ENCODE assay signal across 13 cellular contexts in the genomic region with DNA sequence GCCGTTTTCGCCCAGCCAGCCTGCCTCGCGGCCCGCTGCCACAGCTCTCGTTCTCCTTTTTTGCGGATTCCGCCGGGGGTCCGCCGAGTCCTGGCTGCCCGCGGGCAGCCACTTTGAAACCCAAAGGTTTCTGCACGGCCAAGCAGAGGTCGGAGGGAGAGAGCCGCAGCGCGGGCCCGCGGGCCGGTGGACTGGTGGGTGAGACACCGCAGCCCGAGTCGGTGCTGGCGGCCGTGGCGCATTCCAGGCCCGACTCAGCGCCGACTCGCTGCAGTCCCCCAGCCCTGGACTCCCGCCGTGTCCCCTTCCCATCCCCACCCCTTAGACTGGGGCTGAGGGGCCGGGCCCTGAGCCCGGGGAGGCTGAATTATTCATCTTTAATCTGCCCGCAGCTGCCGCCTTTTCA. TPM values are rescaled to one million over a fixed set of nuclear protein-coding genes. Genes with fewer than 3 reads are reported as not detected.
DNase-seq lines count a peak whose midpoint lies in the region; ATAC-seq and TF ChIP-seq lines count a peak whose summit lies in the region.
"Had no signal": no experiment of that assay in that cellular context is flagged by ENCODE, and none has a peak within 500 bp of the region (broad histone marks: within the 10 kb centered on the region; RNA-seq: fewer than 3 reads in every experiment).

No MANE protein-coding gene starts in this region.

- no peak for DNase-seq in heart left ventricle
- no peak for DNase-seq in right atrium auricular region (ENCODE audit: low spot score)
- DNase-seq in effector memory CD8-positive, alpha-beta T cell = no peak
- DNase-seq in mesendoderm = peak; percentile 35
- DNase-seq in suprapubic skin (ENCODE audit: low spot score in 2 of 2) = no peak
- no peak for DNase-seq in HuH-7 (ENCODE audit: low spot score)
- no peak for DNase-seq in activated CD4-positive, alpha-beta T cell treated with anti-CD3 and anti-CD28 coated beads, Interleukin-2, amount 50 U/mL, for 48 hours
- DNase-seq: activated T-cell treated with anti-CD3 and anti-CD28 coated beads, Interleukin-2, amount 50 U/mL, for 4 hours; anterior cingulate cortex; NCI-H2171 had no signal

- H3K36me3 ChIP-seq in heart left ventricle (no peaks in the 10 kb centered on the region), right atrium auricular region (no peaks in the 10 kb centered on the region), mesendoderm (ENCODE audit: control insufficient read depth, insufficient read depth, low read length) (no peaks in the 10 kb centered on the region), suprapubic skin (no peaks in the 10 kb centered on the region)
- H3K36me3 ChIP-seq: upper lobe of left lung had no signal

- H3K9ac ChIP-seq in mesendoderm (ENCODE audit: low read length) = no peak overlapping the region

- TF ChIP-seq POLR2A in heart left ventricle (IDR thresholded peaks at IDR 0.05) = no peak
- TF ChIP-seq POLR2A in suprapubic skin (IDR thresholded peaks at IDR 0.05) = no peak

- peaks cover 0 to 57% (median 36%) of the 10 kb centered on the region in 12 donors for H3K4me1 ChIP-seq in heart left ventricle
- H3K4me1 ChIP-seq in right atrium auricular region = peaks cover 0 to 59% of the 10 kb centered on the region in 2 donors
- peaks cover 5% of the 10 kb centered on the region for H3K4me1 ChIP-seq in mesendoderm (ENCODE audit: control insufficient read depth, low read depth, low read length)
- peaks cover 68% of the 10 kb centered on the region for H3K4me1 ChIP-seq in suprapubic skin

- H3K23ac ChIP-seq in mesendoderm (ENCODE audit: low read length) = no peak overlapping the region

- H3K9me3 Mint-ChIP-seq in effector memory CD8-positive, alpha-beta T cell = no peaks in the 10 kb centered on the region
- H3K9me3 Mint-ChIP-seq: activated T-cell treated with anti-CD3 and anti-CD28 coated beads, Interleukin-2, amount 50 U/mL, for 4 hours had no signal

- no peak overlapping the region for H2BK5ac ChIP-seq in mesendoderm (ENCODE audit: low read length)

- H3K27ac Mint-ChIP-seq in effector memory CD8-positive, alpha-beta T cell = no peak overlapping the region

- H3K18ac ChIP-seq in mesendoderm (ENCODE audit: low read length) = peak overlapping the region; percentile 43

- H3K27ac ChIP-seq in heart left ventricle = no peak overlapping the region
- no peak overlapping the region for H3K27ac ChIP-seq in right atrium auricular region
- H3K27ac ChIP-seq in mesendoderm (ENCODE audit: low read depth, low read length) = no peak overlapping the region
- H3K27ac ChIP-seq in suprapubic skin = no peak overlapping the region
- H3K27ac ChIP-seq: upper lobe of left lung had no signal

- no peak for TF ChIP-seq EP300 in suprapubic skin (IDR thresholded peaks at IDR 0.05)

- no peaks in the 10 kb centered on the region for H3K79me2 ChIP-seq in mesendoderm (ENCODE audit: control insufficient read depth, insufficient read depth, low read length)

- H2BK15ac ChIP-seq in mesendoderm (replicated peaks; ENCODE audit: low read depth) = no peak overlapping the region

- H3K4me2 ChIP-seq in mesendoderm (ENCODE audit: low read length) = no peak overlapping the region

- H3K36me3 Mint-ChIP-seq in effector memory CD8-positive, alpha-beta T cell (ENCODE audit: insufficient read depth) = peaks cover 2% of the 10 kb centered on the region

- no peak overlapping the region for H2BK120ac ChIP-seq in mesendoderm (ENCODE audit: low read depth, low read length)

- no peak overlapping the region for H3K56ac ChIP-seq in mesendoderm (ENCODE audit: low read length)

- H2AK5ac ChIP-seq in mesendoderm (ENCODE audit: low read length) = no peak overlapping the region

- H4K5ac ChIP-seq in mesendoderm (ENCODE audit: low read length) = no peak overlapping the region

- peaks cover 24 to 28% of the 10 kb centered on the region in 2 donors for H3K4me1 Mint-ChIP-seq in effector memory CD8-positive, alpha-beta T cell (ENCODE audit: low read depth in 2 of 2)

- H3K79me1 ChIP-seq in mesendoderm (ENCODE audit: low read length) = no peaks in the 10 kb centered on the region

- ATAC-seq in heart left ventricle (no peak), GM21723 (IDR thresholded peaks at IDR 0.05; ENCODE audit: unreplicated experiment) (no peak)
- no peak for ATAC-seq in effector memory CD8-positive, alpha-beta T cell (replicated peaks)

- H3K9me3 ChIP-seq in heart left ventricle (no peaks in the 10 kb centered on the region), right atrium auricular region (no peaks in the 10 kb centered on the region), suprapubic skin (no peaks in the 10 kb centered on the region)
- H3K9me3 ChIP-seq: upper lobe of left lung had no signal

- peaks cover 70 to 89% of the 10 kb centered on the region in 2 donors for H3K27me3 Mint-ChIP-seq in effector memory CD8-positive, alpha-beta T cell

- intact Hi-C loops in heart left ventricle (cut with DNase I) = loop anchor here in 4 of 10 donors (10.0 kb wide), 1 partner anchor 183 kb away; no protein-coding TSS in a partner anchor

- no peak overlapping the region for H3K4ac ChIP-seq in mesendoderm (ENCODE audit: low read depth, low read length)

- TF ChIP-seq CTCF in heart left ventricle (IDR thresholded peaks at IDR 0.05) (no peak), right atrium auricular region (IDR thresholded peaks at IDR 0.05) (no peak), suprapubic skin (IDR thresholded peaks at IDR 0.05) (no peak)

- H3K4me3 Mint-ChIP-seq in effector memory CD8-positive, alpha-beta T cell = peak overlapping the region; percentile 55 to 70

- H3K4me3 ChIP-seq in heart left ventricle = peak overlapping the region in 9 of 12 donors; percentile 11 to 41 (median 27)
- peak overlapping the region in 1 of 2 donors; percentile 34 for H3K4me3 ChIP-seq in right atrium auricular region
- H3K4me3 ChIP-seq in mesendoderm (ENCODE audit: low read length) = no peak overlapping the region
- peak overlapping the region; percentile 17 for H3K4me3 ChIP-seq in suprapubic skin
- H3K4me3 ChIP-seq: upper lobe of left lung had no signal

- H3K27me3 ChIP-seq in heart left ventricle (peaks cover 71 to 100% (median 98%) of the 10 kb centered on the region in 9 donors), right atrium auricular region (peaks cover 68 to 88% of the 10 kb centered on the region in 2 donors), mesendoderm (ENCODE audit: insufficient read depth, low read length, poor library complexity) (peaks cover 76% of the 10 kb centered on the region), suprapubic skin (peaks cover 100% of the 10 kb centered on the region)

- whole genome bisulfite sequencing in heart left ventricle, 4 donors = 1 to 2% (median 1%) methylated on average over 23 to 37 of the region's 37 CpGs
- WGBS in mesendoderm (ENCODE audit: extremely low coverage, insufficient coverage, low lambda C conversion rate) = no CpG with 5 or more reads among the region's 37 CpGs
- 0% methylated on average over 9 of the region's 37 CpGs for WGBS in suprapubic skin

- H4K8ac ChIP-seq in mesendoderm (ENCODE audit: low read depth, low read length) = no peak overlapping the region

RNA-seq across cellular contexts. Expression of a gene that starts 2.4 kb away (rescaled TPM):
- not detected for total RNA-seq in heart left ventricle
- not detected for polyA plus RNA-seq in heart left ventricle
- total RNA-seq in right atrium auricular region = not detected
- polyA plus RNA-seq in mesendoderm (2013, experiment 1 of 2) = not detected
- 0.03 TPM for polyA plus RNA-seq in mesendoderm (2013, experiment 2 of 2)
- total RNA-seq in suprapubic skin = not detected
- total RNA-seq: activated T-cell treated with anti-CD3 and anti-CD28 coated beads, Interleukin-2, amount 50 U/mL, for 4 hours; omental fat pad had no signal
